Comparison of ENCODE assay signal across 1 cellular context in the genomic region with DNA sequence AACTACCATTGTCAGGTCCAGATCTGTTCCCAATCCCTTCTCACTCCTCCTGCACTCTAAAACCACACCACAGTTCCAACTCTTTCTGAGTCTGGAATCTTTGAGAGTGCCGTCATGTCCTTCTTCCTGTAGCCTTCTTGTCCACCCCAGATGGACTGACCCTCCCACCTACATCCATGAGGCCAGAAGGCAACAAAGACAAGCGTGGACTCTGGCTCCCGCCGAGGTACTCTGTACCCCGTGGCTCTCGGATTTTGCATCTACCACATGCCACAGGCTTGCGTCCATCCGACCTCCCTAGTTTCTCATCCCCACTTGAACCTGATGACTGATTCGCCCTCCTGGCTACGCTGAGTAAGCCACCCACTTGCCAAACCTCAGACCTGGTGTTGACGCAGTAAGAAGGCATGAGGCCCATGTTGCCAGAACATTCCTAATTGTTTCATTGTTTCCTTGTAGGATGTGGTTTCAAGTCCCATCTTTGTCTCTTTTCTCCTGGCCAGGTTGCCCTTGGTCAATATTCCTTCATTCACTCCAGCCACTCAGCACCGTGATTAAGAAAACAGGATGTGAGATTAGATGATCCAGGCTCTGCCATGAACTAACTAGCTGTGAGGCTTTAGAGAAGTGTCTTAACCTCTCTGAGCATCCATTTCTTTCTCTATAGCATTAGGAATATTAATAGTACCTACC.
TF ChIP-seq lines count a peak whose summit lies in the region.

No MANE protein-coding gene starts in this region.

TF ChIP-seq in K562, 482 proteins besides CTCF, POLR2A, EP300 and RAD21 (continued from another document and continues in another):
- TF ChIP-seq RERE (CRISPR knock-in tag; IDR thresholded peaks at IDR 0.05; ENCODE audit: borderline replicate concordance): no peak
- TF ChIP-seq ESRRA (IDR thresholded peaks at IDR 0.05; ENCODE audit: borderline replicate concordance, low read depth): no peak
- TF ChIP-seq KDM1A (IDR thresholded peaks at IDR 0.05): peak; percentile 67 to 71; a peak in 3 of 4 replicates
- 0 out of 2 replicates have a peak, but pooled peaks have one; percentile 22 for TF ChIP-seq ZFP91 (CRISPR knock-in tag; IDR thresholded peaks at IDR 0.05)
- no peak for TF ChIP-seq NFE2 (IDR thresholded peaks at IDR 0.05; ENCODE audit: low read depth)
- no peak for TF ChIP-seq ZNF75A (CRISPR knock-in tag; IDR thresholded peaks at IDR 0.05)
- TF ChIP-seq, protein P1, sequence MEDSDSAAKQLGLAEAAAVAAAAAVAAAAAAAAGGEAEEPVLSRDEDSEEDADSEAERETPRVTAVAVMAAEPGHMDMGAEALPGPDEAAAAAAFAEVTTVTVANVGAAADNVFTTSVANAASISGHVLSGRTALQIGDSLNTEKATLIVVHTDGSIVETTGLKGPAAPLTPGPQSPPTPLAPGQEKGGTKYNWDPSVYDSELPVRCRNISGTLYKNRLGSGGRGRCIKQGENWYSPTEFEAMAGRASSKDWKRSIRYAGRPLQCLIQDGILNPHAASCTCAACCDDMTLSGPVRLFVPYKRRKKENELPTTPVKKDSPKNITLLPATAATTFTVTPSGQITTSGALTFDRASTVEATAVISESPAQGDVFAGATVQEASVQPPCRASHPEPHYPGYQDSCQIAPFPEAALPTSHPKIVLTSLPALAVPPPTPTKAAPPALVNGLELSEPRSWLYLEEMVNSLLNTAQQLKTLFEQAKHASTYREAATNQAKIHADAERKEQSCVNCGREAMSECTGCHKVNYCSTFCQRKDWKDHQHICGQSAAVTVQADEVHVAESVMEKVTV (CRISPR knock-in tag; IDR thresholded peaks at IDR 0.05): no peak
- TF ChIP-seq ZEB2 (IDR thresholded peaks at IDR 0.05): no peak
- TF ChIP-seq GATA2 (CRISPR knock-in tag; IDR thresholded peaks at IDR 0.05): 0 out of 2 replicates have a peak, but pooled peaks have one; percentile 2
- TF ChIP-seq NCOA6 (IDR thresholded peaks at IDR 0.05): no peak
- 0 out of 2 replicates have a peak, but pooled peaks have one; percentile 29 for TF ChIP-seq ZNF24 (IDR thresholded peaks at IDR 0.05)
- TF ChIP-seq RB1 (IDR thresholded peaks at IDR 0.05; ENCODE audit: low read depth): no peak
- TF ChIP-seq, protein P2, sequence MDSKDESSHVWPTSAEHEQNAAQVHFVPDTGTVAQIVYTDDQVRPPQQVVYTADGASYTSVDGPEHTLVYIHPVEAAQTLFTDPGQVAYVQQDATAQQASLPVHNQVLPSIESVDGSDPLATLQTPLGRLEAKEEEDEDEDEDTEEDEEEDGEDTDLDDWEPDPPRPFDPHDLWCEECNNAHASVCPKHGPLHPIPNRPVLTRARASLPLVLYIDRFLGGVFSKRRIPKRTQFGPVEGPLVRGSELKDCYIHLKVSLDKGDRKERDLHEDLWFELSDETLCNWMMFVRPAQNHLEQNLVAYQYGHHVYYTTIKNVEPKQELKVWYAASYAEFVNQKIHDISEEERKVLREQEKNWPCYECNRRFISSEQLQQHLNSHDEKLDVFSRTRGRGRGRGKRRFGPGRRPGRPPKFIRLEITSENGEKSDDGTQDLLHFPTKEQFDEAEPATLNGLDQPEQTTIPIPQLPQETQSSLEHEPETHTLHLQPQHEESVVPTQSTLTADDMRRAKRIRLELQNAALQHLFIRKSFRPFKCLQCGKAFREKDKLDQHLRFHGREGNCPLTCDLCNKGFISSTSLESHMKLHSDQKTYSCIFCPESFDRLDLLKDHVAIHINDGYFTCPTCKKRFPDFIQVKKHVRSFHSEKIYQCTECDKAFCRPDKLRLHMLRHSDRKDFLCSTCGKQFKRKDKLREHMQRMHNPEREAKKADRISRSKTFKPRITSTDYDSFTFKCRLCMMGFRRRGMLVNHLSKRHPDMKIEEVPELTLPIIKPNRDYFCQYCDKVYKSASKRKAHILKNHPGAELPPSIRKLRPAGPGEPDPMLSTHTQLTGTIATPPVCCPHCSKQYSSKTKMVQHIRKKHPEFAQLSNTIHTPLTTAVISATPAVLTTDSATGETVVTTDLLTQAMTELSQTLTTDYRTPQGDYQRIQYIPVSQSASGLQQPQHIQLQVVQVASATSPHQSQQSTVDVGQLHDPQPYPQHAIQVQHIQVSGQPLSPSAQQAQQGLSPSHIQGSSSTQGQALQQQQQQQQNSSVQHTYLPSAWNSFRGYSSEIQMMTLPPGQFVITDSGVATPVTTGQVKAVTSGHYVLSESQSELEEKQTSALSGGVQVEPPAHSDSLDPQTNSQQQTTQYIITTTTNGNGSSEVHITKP (IDR thresholded peaks at IDR 0.05; ENCODE audit: partially characterized antibody): peak; percentile 42
- TF ChIP-seq, protein P3, sequence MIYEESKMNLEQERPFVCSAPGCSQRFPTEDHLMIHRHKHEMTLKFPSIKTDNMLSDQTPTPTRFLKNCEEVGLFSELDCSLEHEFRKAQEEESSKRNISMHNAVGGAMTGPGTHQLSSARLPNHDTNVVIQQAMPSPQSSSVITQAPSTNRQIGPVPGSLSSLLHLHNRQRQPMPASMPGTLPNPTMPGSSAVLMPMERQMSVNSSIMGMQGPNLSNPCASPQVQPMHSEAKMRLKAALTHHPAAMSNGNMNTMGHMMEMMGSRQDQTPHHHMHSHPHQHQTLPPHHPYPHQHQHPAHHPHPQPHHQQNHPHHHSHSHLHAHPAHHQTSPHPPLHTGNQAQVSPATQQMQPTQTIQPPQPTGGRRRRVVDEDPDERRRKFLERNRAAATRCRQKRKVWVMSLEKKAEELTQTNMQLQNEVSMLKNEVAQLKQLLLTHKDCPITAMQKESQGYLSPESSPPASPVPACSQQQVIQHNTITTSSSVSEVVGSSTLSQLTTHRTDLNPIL (CRISPR knock-in tag; IDR thresholded peaks at IDR 0.05): no peak
- TF ChIP-seq MAX (CRISPR knock-in tag; IDR thresholded peaks at IDR 0.05): peak; percentile 76
- peak; percentile 90 for TF ChIP-seq BCOR (IDR thresholded peaks at IDR 0.05)
- no peak for TF ChIP-seq RREB1 (CRISPR knock-in tag; IDR thresholded peaks at IDR 0.05)
- TF ChIP-seq NFE2L1 (tag; IDR thresholded peaks at IDR 0.05; ENCODE audit: borderline replicate concordance, low read depth): no peak
- TF ChIP-seq MXI1 (IDR thresholded peaks at IDR 0.05; ENCODE audit: low read depth, low read length): no peak
- TF ChIP-seq ID3 (CRISPR knock-in tag; IDR thresholded peaks at IDR 0.05): no peak
- peak; percentile 38; the same call in 1 of the 2 replicates for TF ChIP-seq ID3 (tag; IDR thresholded peaks at IDR 0.05)
- TF ChIP-seq PTRF (tag; IDR thresholded peaks at IDR 0.05): no peak
- TF ChIP-seq HINFP (tag; conservative IDR thresholded peaks at IDR 0.05; ENCODE audit: low read depth): no peak
- TF ChIP-seq RBM39 (optimal IDR thresholded peaks at IDR 0.05; ENCODE audit: low read depth, low read length): no peak
- TF ChIP-seq, protein P4, sequence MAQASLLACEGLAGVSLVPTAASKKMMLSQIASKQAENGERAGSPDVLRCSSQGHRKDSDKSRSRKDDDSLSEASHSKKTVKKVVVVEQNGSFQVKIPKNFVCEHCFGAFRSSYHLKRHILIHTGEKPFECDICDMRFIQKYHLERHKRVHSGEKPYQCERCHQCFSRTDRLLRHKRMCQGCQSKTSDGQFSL (CRISPR knock-in tag; IDR thresholded peaks at IDR 0.05): no peak
- TF ChIP-seq, protein P4 (tag; IDR thresholded peaks at IDR 0.05): peak in 1 of 2 experiments; percentile 58; a peak in 1 of 4 replicates
- no peak for TF ChIP-seq WHSC1 (IDR thresholded peaks at IDR 0.05; ENCODE audit: low read length)
